Comparison of ENCODE assay signal across 29 cellular contexts in genomic region chr11:98564233-98564632, GRCh38.
"Had no signal": no experiment of that assay in that cellular context is flagged by ENCODE, and none has a peak within 500 bp of the region (broad histone marks: within the 10 kb centered on the region; RNA-seq: fewer than 3 reads in every experiment).

No MANE protein-coding gene starts in this region.

- ATAC-seq: activated CD4-positive, alpha-beta T cell treated with anti-CD3 and anti-CD28 coated beads for 36 hours; activated T-cell treated with anti-CD3 and anti-CD28 coated beads, Interleukin-2, amount 50 U/mL, for 4 hours; activated T-helper 17 cell treated with anti-CD3 and anti-CD28 coated beads, Interleukin-2, amount 50 U/mL, for 72 hours; body of pancreas; foreskin keratinocyte; gastrocnemius medialis; heart left ventricle; T-helper 17 cell had no signal

- H3K4me1 ChIP-seq: body of pancreas, colonic mucosa, esophagus muscularis mucosa, foreskin keratinocyte, gastrocnemius medialis, heart left ventricle had no signal

- H3K4me3 ChIP-seq: body of pancreas, colonic mucosa, esophagus muscularis mucosa, gastrocnemius medialis, heart left ventricle had no signal

- DNase-seq: activated CD4-positive, alpha-beta memory T cell treated with anti-CD3 and anti-CD28 coated beads, Interleukin-2, amount 10 ng/mL, durations not matched to agents 7 days and 5 days; activated CD4-positive, alpha-beta T cell treated with anti-CD3 and anti-CD28 coated beads for 36 hours; activated CD4-positive, alpha-beta T cell treated with anti-CD3 and anti-CD28 coated beads, Interleukin-2, amount 10 ng/mL, durations not matched to agents 24 days and 14 days; activated CD4-positive, alpha-beta T cell treated with anti-CD3 and anti-CD28 coated beads, Interleukin-2, amount 50 U/mL, for 4 hours; activated CD4-positive, CD25-positive, alpha-beta regulatory T cell; activated CD4-positive, CD25-positive, alpha-beta regulatory T cell treated with anti-CD3 and anti-CD28 coated beads, Interleukin-2, amount 50 U/mL, for 72 hours; activated CD8-positive, alpha-beta memory T cell treated with anti-CD3 and anti-CD28 coated beads for 24 hours; activated effector memory CD4-positive, alpha-beta T cell treated with Interleukin-2 at 50 U/mL for 16 hours; activated gamma-delta T cell treated with Interleukin-2 at 50 U/mL for 16 hours; activated naive CD4-positive, alpha-beta T cell treated with anti-CD3 and anti-CD28 coated beads, Interleukin-2, amount 50 U/mL, for 16 hours; activated naive CD4-positive, alpha-beta T cell treated with Interleukin-2 at 50 U/mL for 16 hours; activated T-cell treated with anti-CD3 and anti-CD28 coated beads, Interleukin-2, amount 50 U/mL, for 4 hours; amniotic stem cell; anterior cingulate cortex; body of pancreas; caudate nucleus; cerebellar nuclear complex; colonic mucosa; effector memory CD4-positive, alpha-beta T cell; endodermal cell; foreskin keratinocyte; gastrocnemius medialis; glutamatergic neuron; heart left ventricle; T-helper 1 cell; T-helper 17 cell; T1000 had no signal

- H3K36me3 ChIP-seq: colonic mucosa, esophagus muscularis mucosa, gastrocnemius medialis, heart left ventricle had no signal

- H3K9me3 ChIP-seq: body of pancreas, colonic mucosa, esophagus muscularis mucosa, gastrocnemius medialis, heart left ventricle had no signal

- H3K27ac ChIP-seq: body of pancreas, colonic mucosa, esophagus muscularis mucosa, foreskin keratinocyte, gastrocnemius medialis, heart left ventricle had no signal

- H3K27me3 ChIP-seq: body of pancreas, colonic mucosa, esophagus muscularis mucosa, foreskin keratinocyte, gastrocnemius medialis, heart left ventricle had no signal
